In the genomic region with DNA sequence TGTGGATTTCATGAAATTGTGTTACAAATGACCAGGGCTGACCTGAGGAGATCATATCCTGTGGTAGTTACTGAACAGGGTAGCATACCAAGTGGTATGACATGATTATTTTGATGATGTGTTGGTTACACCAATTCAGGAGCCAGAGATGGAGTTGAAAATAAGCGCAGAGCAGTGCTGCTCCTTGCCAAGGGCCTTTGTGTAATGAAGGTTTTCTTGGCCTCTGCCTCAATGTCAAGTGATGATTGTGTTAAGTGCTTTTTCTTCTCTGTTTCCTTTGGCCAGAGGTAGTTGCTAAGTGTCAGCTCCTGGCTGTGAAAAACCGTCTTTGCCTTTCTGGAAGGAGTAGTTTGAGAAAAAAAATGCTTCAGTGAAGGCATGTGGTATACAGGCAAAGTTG, we compare ENCODE assay signal across 22 cellular contexts.
A peak's percentile ranks its signal among the peaks of the same experiment; 100 is the strongest.
DNase-seq lines count a peak whose midpoint lies in the region; ATAC-seq, FAIRE-seq and TF ChIP-seq lines count a peak whose summit lies in the region.
"Had no signal": no experiment of that assay in that cellular context is flagged by ENCODE, and none has a peak within 500 bp of the region (broad histone marks: within the 10 kb centered on the region; RNA-seq: fewer than 3 reads in every experiment).

No MANE protein-coding gene starts in this region.

- H3K4me3 Mint-ChIP-seq in astrocyte (ENCODE audit: unreplicated experiment) (no peak overlapping the region), T-cell (no peak overlapping the region)
- H3K4me3 Mint-ChIP-seq: B cell had no signal

- POLR2A ChIA-PET in T-cell (lab: Charles Lee), result no interaction called here

- no peaks in the 10 kb centered on the region for H3K36me3 ChIP-seq in astrocyte (ENCODE audit: insufficient read depth, low read length)
- no peaks in the 10 kb centered on the region for H3K36me3 ChIP-seq in keratinocyte (ENCODE audit: control insufficient read depth in 2 of 2, extremely low read depth in 1 of 2, insufficient read depth in 2 of 2, low read length in 2 of 2)
- no peaks in the 10 kb centered on the region for H3K36me3 ChIP-seq in thyroid gland

- dilution Hi-C loops in keratinocyte (cut with MboI; ENCODE audit: extremely low pct_ligation_motif_present, low sequenced_read_pairs), result no loop called here

- H2AFZ ChIP-seq in astrocyte (ENCODE audit: low read depth, low read length) (no peak overlapping the region), keratinocyte (ENCODE audit: control insufficient read depth, low read length) (no peak overlapping the region)
- H2AFZ ChIP-seq: GM23248 had no signal

- H3K9me3 Mint-ChIP-seq in astrocyte (ENCODE audit: unreplicated experiment) (no peaks in the 10 kb centered on the region), T-cell (no peaks in the 10 kb centered on the region)

- no peak overlapping the region for H3K4me3 ChIP-seq in astrocyte (ENCODE audit: insufficient read depth, low read depth, low read length)
- no peak overlapping the region for H3K4me3 ChIP-seq in keratinocyte (ENCODE audit: control insufficient read depth in 2 of 3, extremely low read depth in 1 of 3, insufficient read depth in 2 of 3, low read depth in 1 of 3, low read length in 3 of 3)
- H3K4me3 ChIP-seq in thyroid gland (replicated peaks in 1 of 3), result no peak overlapping the region
- H3K4me3 ChIP-seq: GM23248, HAP-1 had no signal

- peaks cover 30% of the 10 kb centered on the region for H3K4me1 Mint-ChIP-seq in astrocyte (ENCODE audit: low read depth, unreplicated experiment)
- H3K4me1 Mint-ChIP-seq in T-cell, result peaks cover 40 to 64% (median 42%) of the 10 kb centered on the region in 3 donors

- no peaks in the 10 kb centered on the region for H4K20me1 ChIP-seq in astrocyte (ENCODE audit: insufficient read depth, low read length)
- H4K20me1 ChIP-seq in keratinocyte (ENCODE audit: control insufficient read depth, extremely low read depth, insufficient read depth, low read length), result no peaks in the 10 kb centered on the region

- H3K79me2 ChIP-seq in astrocyte (ENCODE audit: insufficient read depth, low read length), result no peaks in the 10 kb centered on the region
- peaks cover 24% of the 10 kb centered on the region for H3K79me2 ChIP-seq in keratinocyte (ENCODE audit: control insufficient read depth, insufficient read depth, low read length)

- TF ChIP-seq CTCF in astrocyte (IDR thresholded peaks at IDR 0.05; ENCODE audit: insufficient read depth, low read depth, low read length) (no peak), keratinocyte (optimal IDR thresholded peaks at IDR 0.05 in 1 of 3, IDR thresholded peaks at IDR 0.05 in 1 of 3, conservative IDR thresholded peaks at IDR 0.05 in 1 of 3; ENCODE audit: extremely low read depth in 1 of 3, insufficient read depth in 2 of 3, low read length in 3 of 3) (no peak), thyroid gland (IDR thresholded peaks at IDR 0.05) (no peak)

- H3K36me3 Mint-ChIP-seq in astrocyte (ENCODE audit: low read depth, unreplicated experiment) (peaks cover under 1% of the 10 kb centered on the region), T-cell (peaks cover 5% of the 10 kb centered on the region)

- intact Hi-C loops in thyroid gland (cut with DNase I), result no loop called here

- H3K9me1 ChIP-seq in keratinocyte (ENCODE audit: control insufficient read depth, extremely low read depth, insufficient read depth, low read length), result no peaks in the 10 kb centered on the region

- H3K27me3 Mint-ChIP-seq in astrocyte (ENCODE audit: low read depth, unreplicated experiment) (no peaks in the 10 kb centered on the region), T-cell (no peaks in the 10 kb centered on the region)
- H3K27me3 Mint-ChIP-seq: B cell had no signal

- H3K4me2 ChIP-seq in astrocyte (ENCODE audit: low read length) (no peak overlapping the region), keratinocyte (ENCODE audit: control insufficient read depth, extremely low read depth, insufficient read depth, low read depth, low read length) (no peak overlapping the region)
- H3K4me2 ChIP-seq: KMS-11 had no signal

- no peak for TF ChIP-seq POLR2A in thyroid gland (IDR thresholded peaks at IDR 0.05)

- CTCF ChIA-PET in T-cell (lab: Charles Lee), result no interaction called here

- H3K9me3 ChIP-seq in astrocyte (ENCODE audit: insufficient read depth, low read depth, low read length) (no peaks in the 10 kb centered on the region), keratinocyte (ENCODE audit: control insufficient read depth, low read depth, low read length) (no peaks in the 10 kb centered on the region), thyroid gland (no peaks in the 10 kb centered on the region)
- H3K9me3 ChIP-seq: HAP-1 had no signal

- H3K27me3 ChIP-seq in astrocyte (ENCODE audit: insufficient read depth, low read length) (no peaks in the 10 kb centered on the region), keratinocyte (ENCODE audit: control insufficient read depth, extremely low read depth, insufficient read depth, low read length) (no peaks in the 10 kb centered on the region), thyroid gland (no peaks in the 10 kb centered on the region)

- no peak for FAIRE-seq in astrocyte (lab: Jason Lieb, UNC)
- FAIRE-seq in keratinocyte (lab: Jason Lieb, UNC), result peak; percentile 73
- FAIRE-seq: G401.6 had no signal

- 43 to 50% methylated on average over 2 of the region's 2 CpGs for WGBS in thyroid gland, 2 donors

- no peak for ATAC-seq in T-cell (replicated peaks in 1 of 4)

- H3K27ac ChIP-seq in astrocyte (ENCODE audit: low read depth, low read length) (no peak overlapping the region), keratinocyte (ENCODE audit: control insufficient read depth, insufficient read depth, low read length) (no peak overlapping the region), thyroid gland (no peak overlapping the region)
- H3K27ac ChIP-seq: GM23248, HL-60, KMS-11 had no signal

- H3K9ac ChIP-seq in astrocyte (ENCODE audit: low read length) (no peak overlapping the region), keratinocyte (ENCODE audit: control insufficient read depth, extremely low read depth, insufficient read depth, low read length) (no peak overlapping the region)
- H3K9ac ChIP-seq: GM23248, KMS-11 had no signal

- DNase-seq in NCI-H2196 (lab: John Stamatoyannopoulos, UW; ENCODE audit: unreplicated experiment) (peak; percentile 15), NCI-H2196 treated with DMSO at 0.1 percent for 48 hours (lab: John Stamatoyannopoulos, UW; ENCODE audit: unreplicated experiment) (no peak), astrocyte (ENCODE audit: low read depth) (peak; percentile 58), keratinocyte (ENCODE audit: low read depth, low spot score) (no peak), thyroid gland (peak; percentile 35 to 39), T-cell (no peak), cerebellum (ENCODE audit: low spot score) (no peak)
- no peak for DNase-seq in stimulated activated CD4-positive, alpha-beta T cell treated with anti-CD3 and anti-CD28 coated beads, Interleukin-2, amount 100 ng/mL, for 48 hours
- DNase-seq: 8988T, GM23248, NCI-H1417 treated with DMSO at 0.1 percent for 48 hours, NCI-H187 treated with DMSO at 0.1 percent for 48 hours, NCI-H2171, NCI-H510A, NCI-H774, OCI-M1, SIG-M5 had no signal

- H3K4me1 ChIP-seq in astrocyte (ENCODE audit: insufficient read depth, low read length) (peaks cover 15% of the 10 kb centered on the region), keratinocyte (ENCODE audit: control insufficient read depth, extremely low read depth, insufficient read depth, low read length) (peaks cover 26% of the 10 kb centered on the region), thyroid gland (peaks cover 24 to 35% of the 10 kb centered on the region in 2 donors)
- H3K4me1 ChIP-seq: HAP-1 had no signal

- H3K27ac Mint-ChIP-seq in astrocyte (ENCODE audit: unreplicated experiment) (no peak overlapping the region), T-cell (no peak overlapping the region)
- H3K27ac Mint-ChIP-seq: B cell had no signal

Comparison
In these comparisons a context has a peak if more than half of its experiments do, and no peak if none do; other contexts are left out.
1. DNase-seq: peak in NCI-H2196 (single experiment), astrocyte (single experiment) and thyroid gland (2 of 2); none in NCI-H2196 treated with DMSO at 0.1 percent for 48 hours (single experiment), keratinocyte (single experiment), stimulated activated CD4-positive, alpha-beta T cell treated with anti-CD3 and anti-CD28 coated beads, Interleukin-2, amount 100 ng/mL, for 48 hours (0 of 2), T-cell (0 of 34) and cerebellum (single experiment).